13 cellular contexts compared by ENCODE assay signal in genomic region chr21:16942703-16943102, GRCh38.
DNase-seq lines count a peak whose midpoint lies in the region; ATAC-seq and TF ChIP-seq lines count a peak whose summit lies in the region.
"Had no signal": no experiment of that assay in that cellular context is flagged by ENCODE, and none has a peak within 500 bp of the region (broad histone marks: within the 10 kb centered on the region; RNA-seq: fewer than 3 reads in every experiment).

No MANE protein-coding gene starts in this region.

- DNase-seq in H4 (ENCODE audit: low spot score), result peak; percentile 43
- peak; percentile 12 for DNase-seq in NCI-H226
- peak; percentile 72 for DNase-seq in endodermal cell
- no peak for DNase-seq in neural crest cell (ENCODE audit: low read depth, low spot score)
- no peak for DNase-seq in NCI-H1930 (lab: John Stamatoyannopoulos, UW)
- DNase-seq in activated naive CD4-positive, alpha-beta T cell treated with anti-CD3 and anti-CD28 coated beads, Interleukin-2, amount 10 ng/mL, durations not matched to agents 7 days and 5 days, result no peak
- DNase-seq: activated gamma-delta T cell treated with Interleukin-2 at 50 U/mL for 16 hours; NCI-H510A; stimulated activated CD4-positive, alpha-beta T cell treated with anti-CD3 and anti-CD28 coated beads, Interleukin-2, amount 100 ng/mL, for 48 hours; testis had no signal

- H3K9me3 Mint-ChIP-seq in endodermal cell (peaks cover 4% of the 10 kb centered on the region), neural crest cell (peaks cover 12% of the 10 kb centered on the region)
- peaks cover 25% of the 10 kb centered on the region for H3K9me3 Mint-ChIP-seq in activated naive CD4-positive, alpha-beta T cell treated with anti-CD3 and anti-CD28 coated beads, Interleukin-2, amount 10 ng/mL, durations not matched to agents 7 days and 5 days

- no peaks in the 10 kb centered on the region for H3K36me3 Mint-ChIP-seq in endodermal cell (ENCODE audit: low read depth)
- H3K36me3 Mint-ChIP-seq in neural crest cell (ENCODE audit: low read depth), result peaks cover 4% of the 10 kb centered on the region
- no peaks in the 10 kb centered on the region for H3K36me3 Mint-ChIP-seq in activated naive CD4-positive, alpha-beta T cell treated with anti-CD3 and anti-CD28 coated beads, Interleukin-2, amount 10 ng/mL, durations not matched to agents 7 days and 5 days

- no peak overlapping the region for H3K27ac ChIP-seq in endodermal cell (ENCODE audit: low read depth, low read length)
- H3K27ac ChIP-seq: testis had no signal

- no peaks in the 10 kb centered on the region for H3K27me3 Mint-ChIP-seq in endodermal cell (ENCODE audit: insufficient read depth)
- H3K27me3 Mint-ChIP-seq in neural crest cell (ENCODE audit: low read depth), result no peaks in the 10 kb centered on the region
- H3K27me3 Mint-ChIP-seq in activated naive CD4-positive, alpha-beta T cell treated with anti-CD3 and anti-CD28 coated beads, Interleukin-2, amount 10 ng/mL, durations not matched to agents 7 days and 5 days, result no peaks in the 10 kb centered on the region

- no peaks in the 10 kb centered on the region for H3K27me3 ChIP-seq in endodermal cell (ENCODE audit: control insufficient read depth, insufficient read depth, low read length, poor library complexity, severe bottlenecking)
- H3K27me3 ChIP-seq: testis had no signal

- H3K9me3 ChIP-seq in endodermal cell (ENCODE audit: control insufficient read depth, low read length), result peaks cover 22% of the 10 kb centered on the region
- H3K9me3 ChIP-seq: testis had no signal

- H3K4me1 ChIP-seq in endodermal cell (ENCODE audit: control insufficient read depth, insufficient read depth, low read length), result no peaks in the 10 kb centered on the region
- H3K4me1 ChIP-seq: testis had no signal

- 69 to 100% methylated on average over 1 to 4 of the region's 4 CpGs for WGBS in endodermal cell (ENCODE audit: insufficient coverage in 1 of 2, insufficient read length in 1 of 2), 2 experiments

- no peak overlapping the region for H3K27ac Mint-ChIP-seq in endodermal cell
- no peak overlapping the region for H3K27ac Mint-ChIP-seq in neural crest cell (ENCODE audit: unreplicated experiment)
- H3K27ac Mint-ChIP-seq in activated naive CD4-positive, alpha-beta T cell treated with anti-CD3 and anti-CD28 coated beads, Interleukin-2, amount 10 ng/mL, durations not matched to agents 7 days and 5 days, result no peak overlapping the region
- H3K27ac Mint-ChIP-seq: nephron had no signal

- CTCF ChIA-PET in activated naive CD4-positive, alpha-beta T cell treated with anti-CD3 and anti-CD28 coated beads, Interleukin-2, amount 10 ng/mL, durations not matched to agents 7 days and 5 days (lab: Charles Lee), result no interaction called here

- H3K36me3 ChIP-seq in endodermal cell (ENCODE audit: control insufficient read depth, insufficient read depth, low read length), result no peaks in the 10 kb centered on the region

- H3K4me3 Mint-ChIP-seq in endodermal cell, result no peak overlapping the region
- no peak overlapping the region for H3K4me3 Mint-ChIP-seq in neural crest cell
- H3K4me3 Mint-ChIP-seq in activated naive CD4-positive, alpha-beta T cell treated with anti-CD3 and anti-CD28 coated beads, Interleukin-2, amount 10 ng/mL, durations not matched to agents 7 days and 5 days, result no peak overlapping the region
- H3K4me3 Mint-ChIP-seq: nephron had no signal

- H3K4me3 ChIP-seq in endodermal cell (ENCODE audit: low read length), result no peak overlapping the region
- H3K4me3 ChIP-seq: testis had no signal

- H3K4me1 Mint-ChIP-seq in endodermal cell (no peaks in the 10 kb centered on the region), neural crest cell (no peaks in the 10 kb centered on the region)
- no peaks in the 10 kb centered on the region for H3K4me1 Mint-ChIP-seq in activated naive CD4-positive, alpha-beta T cell treated with anti-CD3 and anti-CD28 coated beads, Interleukin-2, amount 10 ng/mL, durations not matched to agents 7 days and 5 days
- H3K4me1 Mint-ChIP-seq: nephron had no signal

- no peak overlapping the region for H3K9ac ChIP-seq in endodermal cell (ENCODE audit: extremely low read depth, low read length, poor library complexity, severe bottlenecking)

- ATAC-seq in GM21786 (IDR thresholded peaks at IDR 0.05; ENCODE audit: unreplicated experiment) (no peak), HG02852 (IDR thresholded peaks at IDR 0.05; ENCODE audit: unreplicated experiment) (no peak)

- TF ChIP-seq CTCF in endodermal cell (conservative IDR thresholded peaks at IDR 0.05) (peak; percentile 78), neural crest cell (conservative IDR thresholded peaks at IDR 0.05) (peak; percentile 45)

Comparison
In these comparisons a context has a peak if more than half of its experiments do, and no peak if none do; other contexts are left out.
1. DNase-seq: peak in H4 (single experiment), NCI-H226 (single experiment) and endodermal cell (single experiment); none in neural crest cell (single experiment), NCI-H1930 (0 of 2) and activated naive CD4-positive, alpha-beta T cell treated with anti-CD3 and anti-CD28 coated beads, Interleukin-2, amount 10 ng/mL, durations not matched to agents 7 days and 5 days (single experiment).